ENCODE assay signal across 1 cellular context in the genomic region with DNA sequence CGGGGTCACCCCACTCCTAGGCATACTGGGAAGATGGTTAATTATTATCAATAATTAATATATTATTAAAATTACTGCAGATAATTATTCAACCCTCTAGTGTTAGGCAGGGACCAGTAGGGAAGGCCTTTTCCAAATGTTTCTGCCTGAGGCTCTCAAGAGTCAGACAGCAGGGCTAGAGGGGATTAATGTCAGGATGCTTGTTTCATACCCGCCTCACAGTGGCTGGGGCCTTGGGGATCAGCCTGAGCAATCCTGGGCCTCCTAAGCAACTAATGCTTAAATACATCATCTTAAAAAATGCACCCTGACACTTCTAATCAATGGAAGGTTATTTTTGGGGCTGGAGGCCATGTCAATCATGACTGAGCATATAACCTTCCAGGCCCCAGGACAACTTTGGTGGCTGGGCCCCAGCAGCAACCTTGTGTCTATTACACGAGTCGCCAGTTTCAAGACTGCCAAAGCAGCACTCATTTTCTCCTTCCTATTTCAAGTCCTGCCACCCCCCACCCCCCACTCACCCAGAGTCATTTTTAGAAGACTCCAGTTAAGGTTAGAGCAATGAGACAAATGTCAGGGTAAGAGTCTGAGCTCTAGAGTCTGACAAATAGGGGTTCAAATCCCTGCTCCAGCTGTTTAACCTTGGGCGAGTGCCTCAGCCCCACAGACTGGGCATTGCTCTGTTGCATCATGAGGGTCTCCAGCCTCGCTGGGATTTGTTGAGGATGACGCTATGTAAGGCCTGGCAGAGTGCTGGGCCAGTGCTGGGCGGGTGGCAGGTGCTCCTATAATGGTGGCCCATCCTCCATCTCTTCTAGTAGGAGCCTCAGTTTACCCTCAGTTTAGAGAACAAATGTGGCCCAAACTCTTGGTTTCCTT.
A peak's percentile ranks its signal among the peaks of the same experiment; 100 is the strongest.
TF ChIP-seq lines count a peak whose summit lies in the region.

No MANE protein-coding gene starts in this region.

TF ChIP-seq in IMR-90, 13 proteins besides CTCF, POLR2A, EP300 and RAD21:
- TF ChIP-seq RFX5 (IDR thresholded peaks at IDR 0.05; ENCODE audit: low read depth, low read length) (no peak), RCOR1 (IDR thresholded peaks at IDR 0.05; ENCODE audit: insufficient replicate concordance, low read length) (no peak), CHD1 (IDR thresholded peaks at IDR 0.05; ENCODE audit: low read depth, low read length) (no peak), NFE2L2 (IDR thresholded peaks at IDR 0.05; ENCODE audit: low read depth, low read length) (no peak), BHLHE40 (IDR thresholded peaks at IDR 0.05; ENCODE audit: low read depth, low read length) (no peak), CEBPB (IDR thresholded peaks at IDR 0.05; ENCODE audit: low read depth, low read length) (0 out of 2 replicates have a peak, but pooled peaks have one; percentile 38)
- TF ChIP-seq, protein P1, sequence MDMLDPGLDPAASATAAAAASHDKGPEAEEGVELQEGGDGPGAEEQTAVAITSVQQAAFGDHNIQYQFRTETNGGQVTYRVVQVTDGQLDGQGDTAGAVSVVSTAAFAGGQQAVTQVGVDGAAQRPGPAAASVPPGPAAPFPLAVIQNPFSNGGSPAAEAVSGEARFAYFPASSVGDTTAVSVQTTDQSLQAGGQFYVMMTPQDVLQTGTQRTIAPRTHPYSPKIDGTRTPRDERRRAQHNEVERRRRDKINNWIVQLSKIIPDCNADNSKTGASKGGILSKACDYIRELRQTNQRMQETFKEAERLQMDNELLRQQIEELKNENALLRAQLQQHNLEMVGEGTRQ (IDR thresholded peaks at IDR 0.05; ENCODE audit: low read depth, low read length): no peak
